Comparison of ENCODE assay signal across 17 cellular contexts in genomic region chr6:100176951-100177710, GRCh38.
A peak's percentile ranks its signal among the peaks of the same experiment; 100 is the strongest.
DNase-seq lines count a peak whose midpoint lies in the region; ATAC-seq and TF ChIP-seq lines count a peak whose summit lies in the region.
"Had no signal": no experiment of that assay in that cellular context is flagged by ENCODE, and none has a peak within 500 bp of the region (broad histone marks: within the 10 kb centered on the region; RNA-seq: fewer than 3 reads in every experiment).

No MANE protein-coding gene starts in this region.

- POLR2A ChIA-PET in AG04450 (lab: Yijun Ruan, JAX): interaction anchor here (0.6 to 1.7 kb wide), 4 partner anchors 26 to 288 kb away, joined by 3 to 7 read pairs (median 5); partner anchors contain the start of gene SIM1

- no peak overlapping the region for H3K4me3 ChIP-seq in AG04450 (ENCODE audit: low read depth, low read length)
- H3K4me3 ChIP-seq: dorsolateral prefrontal cortex, neural progenitor cell had no signal

- DNase-seq in AG04450 (ENCODE audit: low read depth, low spot score) (no peak), astrocyte of the hippocampus (ENCODE audit: low read depth, low spot score) (peak; percentile 22), myocyte (ENCODE audit: low read depth) (peak; percentile 64), SIG-M5 (lab: John Stamatoyannopoulos, UW) (no peak), posterior cingulate gyrus (no peak)
- DNase-seq in activated T-cell treated with anti-CD3 and anti-CD28 coated beads, Interleukin-2, amount 50 U/mL, for 48 hours: no peak
- DNase-seq: activated CD4-positive, alpha-beta T cell treated with anti-CD3 and anti-CD28 coated beads, Interleukin-2, amount 50 U/mL, for 1 hour; activated T-cell treated with anti-CD3 and anti-CD28 coated beads, Interleukin-2, amount 50 U/mL, for 1 hour; CD8-positive, alpha-beta memory T cell; dorsolateral prefrontal cortex; NCI-H2081 treated with DMSO at 0.1 percent for 48 hours; NCI-H524 treated with DMSO at 0.1 percent for 48 hours; T-cell had no signal

- H3K27me3 ChIP-seq in AG04450 (ENCODE audit: control insufficient read depth, insufficient read depth, low read length): no peaks in the 10 kb centered on the region
- H3K27me3 ChIP-seq: brain microvascular endothelial cell, dorsolateral prefrontal cortex, neural progenitor cell had no signal

- H3K27ac ChIP-seq in AG04450 (ENCODE audit: low read depth, low read length) (peak overlapping the region; percentile 80), KOPT-K1 (ENCODE audit: low read depth, low read length, poor library complexity, severe bottlenecking) (peak overlapping the region; percentile 17)
- H3K27ac ChIP-seq: dorsolateral prefrontal cortex, neural progenitor cell had no signal

- H3K36me3 ChIP-seq in KOPT-K1 (ENCODE audit: insufficient read depth, low read length): no peaks in the 10 kb centered on the region
- H3K36me3 ChIP-seq: brain microvascular endothelial cell, neural progenitor cell had no signal

- no peak for ATAC-seq in GM18909 (IDR thresholded peaks at IDR 0.05; ENCODE audit: poor library complexity, unreplicated experiment)
- ATAC-seq: T-cell had no signal

- CTCF ChIA-PET in AG04450 (lab: Charles Lee): interaction anchor here (0.7 to 2.6 kb wide), 14 partner anchors 10 to 303 kb away, joined by 3 to 21 read pairs (median 4); partner anchors contain the start of gene SIM1

- intact Hi-C loops in posterior cingulate gyrus (cut with DNase I): no loop called here

- no peak for TF ChIP-seq CTCF in AG04450 (IDR thresholded peaks at IDR 0.05; ENCODE audit: low read depth, low read length)

- H3K9me3 ChIP-seq in AG04450 (ENCODE audit: control insufficient read depth, insufficient read depth, low read length) (no peaks in the 10 kb centered on the region), KOPT-K1 (ENCODE audit: insufficient read depth, low read length, poor library complexity, severe bottlenecking) (no peaks in the 10 kb centered on the region)

Comparison
In these comparisons a context has a peak if more than half of its experiments do, and no peak if none do; other contexts are left out.
1. DNase-seq: peak in astrocyte of the hippocampus (single experiment) and myocyte (single experiment); none in AG04450 (single experiment), SIG-M5 (single experiment), posterior cingulate gyrus (0 of 10) and activated T-cell treated with anti-CD3 and anti-CD28 coated beads, Interleukin-2, amount 50 U/mL, for 48 hours (0 of 2).